ENCODE assay signal across 8 cellular contexts in the genomic region with DNA sequence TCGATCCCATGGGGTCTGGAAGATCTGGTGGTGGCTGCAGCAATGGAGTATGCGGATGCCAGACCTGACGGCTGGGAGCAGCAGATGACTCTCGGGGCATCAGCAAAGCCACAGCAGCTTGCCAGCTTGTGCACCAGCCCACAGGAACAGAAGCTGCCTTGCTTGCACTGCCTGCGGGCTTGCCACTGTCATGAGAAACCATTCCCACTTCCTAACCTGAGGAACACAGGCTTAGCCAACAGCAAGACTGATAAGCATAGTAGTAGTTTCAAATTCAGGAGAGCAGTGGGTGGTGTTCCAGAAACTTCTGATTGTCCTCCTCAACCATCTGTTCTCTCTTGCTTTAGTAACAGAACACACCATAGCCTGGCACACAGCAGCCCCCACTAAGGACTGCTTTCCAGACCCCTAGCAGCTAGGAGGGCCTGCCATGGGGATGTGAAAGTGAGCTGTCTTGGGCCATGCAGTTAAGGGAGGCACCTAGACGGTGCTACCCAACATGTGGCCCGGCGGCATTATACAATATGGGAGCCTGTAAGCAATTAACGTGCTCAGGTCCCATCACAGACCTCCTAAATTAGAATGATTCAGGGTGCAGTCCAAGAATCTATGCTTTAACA. TPM values are rescaled to one million over a fixed set of nuclear protein-coding genes. Genes with fewer than 3 reads are reported as not detected.
DNase-seq lines count a peak whose midpoint lies in the region; ATAC-seq, FAIRE-seq and TF ChIP-seq lines count a peak whose summit lies in the region.

No MANE protein-coding gene starts in this region.

- H3K27me3 Mint-ChIP-seq in activated T-cell treated with anti-CD3 and anti-CD28 coated beads, Interleukin-2, amount 50 U/mL, for 4 hours (ENCODE audit: low read depth) = no peaks in the 10 kb centered on the region
- H3K27me3 Mint-ChIP-seq in activated naive CD8-positive, alpha-beta T cell treated with anti-CD3 and anti-CD28 coated beads for 36 hours = no peaks in the 10 kb centered on the region

- TF ChIP-seq POLR2A in HepG2 (IDR thresholded peaks at IDR 0.05; ENCODE audit: insufficient read depth in 1 of 2, low read depth in 2 of 2, low read length in 2 of 2) (no peak), GM12892 (IDR thresholded peaks at IDR 0.05; ENCODE audit: low read depth, low read length) (no peak)

- in situ Hi-C loops in HepG2 (cut with HindIII; ENCODE audit: extremely low pct_ligation_motif_present, low pct_unique_long_range_greater_than_20kb) = no loop called here

- H3K79me2 ChIP-seq in HepG2 (ENCODE audit: insufficient read depth, low read length) = peaks cover 51% of the 10 kb centered on the region

- peaks cover 3% of the 10 kb centered on the region; the same call in 1 of the 2 replicates for H4K20me1 ChIP-seq in HepG2 (ENCODE audit: insufficient read depth, low read length)

- H2AFZ ChIP-seq in HepG2 (ENCODE audit: low read length) = no peak overlapping the region

- H3K36me3 ChIP-seq in HepG2 (replicated peaks in 1 of 2; ENCODE audit: control insufficient read depth in 1 of 2, insufficient read depth in 2 of 2, low read length in 2 of 2) = no peaks in the 10 kb centered on the region; a peak in 1 of 5 replicates

- no peak overlapping the region for H3K4me2 ChIP-seq in HepG2 (ENCODE audit: low read depth, low read length)

- no peak for FAIRE-seq in HepG2 (lab: Jason Lieb, UNC)
- no peak for FAIRE-seq in GM12892 (lab: Jason Lieb, UNC)

- TF ChIP-seq EP300 in HepG2 (IDR thresholded peaks at IDR 0.05; ENCODE audit: low read depth in 2 of 2, low read length in 2 of 2) (no peak), HepG2 (CRISPR knock-in tag; IDR thresholded peaks at IDR 0.05; ENCODE audit: borderline replicate concordance) (no peak)

- H3K27ac Mint-ChIP-seq in activated naive CD8-positive, alpha-beta T cell treated with anti-CD3 and anti-CD28 coated beads for 36 hours = peak overlapping the region; percentile 69

- H3K27me3 ChIP-seq in HepG2 (ENCODE audit: control insufficient read depth in 1 of 2, insufficient read depth in 2 of 2, low read length in 2 of 2) = no peaks in the 10 kb centered on the region

- H3K4me1 ChIP-seq in HepG2 (ENCODE audit: insufficient read depth, low read length) = peaks cover 56% of the 10 kb centered on the region

- peaks cover 82% of the 10 kb centered on the region for H3K4me1 Mint-ChIP-seq in activated T-cell treated with anti-CD3 and anti-CD28 coated beads, Interleukin-2, amount 50 U/mL, for 4 hours (ENCODE audit: low read depth)
- peaks cover 76% of the 10 kb centered on the region for H3K4me1 Mint-ChIP-seq in activated naive CD8-positive, alpha-beta T cell treated with anti-CD3 and anti-CD28 coated beads for 36 hours

- BruUV-seq in HepG2 (replicated peaks; lab: Mats Ljungman, UMichigan) = TSS peak; percentile 21

- POLR2A ChIA-PET in HepG2 (lab: Yijun Ruan, JAX) = no interaction called here

- 95% methylated on average over 8 of the region's 9 CpGs for WGBS in HepG2 (ENCODE audit: low lambda C conversion rate)

- no peak overlapping the region for H3K27ac ChIP-seq in HepG2 (ENCODE audit: extremely low read length, insufficient read depth, low read length)
- H3K27ac ChIP-seq in temporal lobe (ENCODE audit: low read depth, low read length) = peak overlapping the region; percentile 59

- ATAC-seq in activated T-cell treated with anti-CD3 and anti-CD28 coated beads, Interleukin-2, amount 50 U/mL, for 4 hours = no peak
- ATAC-seq in HepG2 = no peak
- ATAC-seq in GM21825 (IDR thresholded peaks at IDR 0.05; ENCODE audit: unreplicated experiment) = no peak

- H3K4me3 Mint-ChIP-seq in activated T-cell treated with anti-CD3 and anti-CD28 coated beads, Interleukin-2, amount 50 U/mL, for 4 hours = peak overlapping the region; percentile 37
- H3K4me3 Mint-ChIP-seq in activated naive CD8-positive, alpha-beta T cell treated with anti-CD3 and anti-CD28 coated beads for 36 hours = peak overlapping the region; percentile 6

- TF ChIP-seq RAD21 in HepG2 (CRISPR knock-in tag; IDR thresholded peaks at IDR 0.05) = no peak

- no peak overlapping the region for H3K9ac ChIP-seq in HepG2 (ENCODE audit: insufficient read depth, low read depth, low read length)

- intact Hi-C loops in HepG2 (cut with micrococcal nuclease; ENCODE audit: unreplicated experiment) = no loop called here

- no peak for DNase-seq in activated T-cell treated with anti-CD3 and anti-CD28 coated beads, Interleukin-2, amount 50 U/mL, for 4 hours
- no peak for DNase-seq in activated T-cell treated with anti-CD3 and anti-CD28 coated beads, Interleukin-2, amount 50 U/mL, for 1 hour
- DNase-seq in activated naive CD8-positive, alpha-beta T cell treated with anti-CD3 and anti-CD28 coated beads for 36 hours = no peak
- DNase-seq in HepG2 (ENCODE audit: low spot score) (no peak), GM12892 (ENCODE audit: insufficient read length) (no peak), NCI-H2171 treated with DMSO at 0.1 percent for 48 hours (lab: John Stamatoyannopoulos, UW) (no peak)

- no peaks in the 10 kb centered on the region for H3K9me3 Mint-ChIP-seq in activated T-cell treated with anti-CD3 and anti-CD28 coated beads, Interleukin-2, amount 50 U/mL, for 4 hours
- peaks cover 2% of the 10 kb centered on the region for H3K9me3 Mint-ChIP-seq in activated naive CD8-positive, alpha-beta T cell treated with anti-CD3 and anti-CD28 coated beads for 36 hours

- TF ChIP-seq CTCF in HepG2 (CRISPR knock-in tag; IDR thresholded peaks at IDR 0.05) = no peak

- peaks cover 19% of the 10 kb centered on the region for H3K36me3 Mint-ChIP-seq in activated T-cell treated with anti-CD3 and anti-CD28 coated beads, Interleukin-2, amount 50 U/mL, for 4 hours (ENCODE audit: insufficient read depth)
- peaks cover 58% of the 10 kb centered on the region for H3K36me3 Mint-ChIP-seq in activated naive CD8-positive, alpha-beta T cell treated with anti-CD3 and anti-CD28 coated beads for 36 hours

- no peak overlapping the region for H3K4me3 ChIP-seq in HepG2 (replicated peaks in 1 of 3; ENCODE audit: insufficient read depth in 1 of 3, low read depth in 2 of 3, low read length in 3 of 3)

- CTCF ChIA-PET in HepG2 (lab: Yijun Ruan, JAX; ENCODE audit: low intra/inter-chr PET ratio, low total read pairs) = no interaction called here

- no peaks in the 10 kb centered on the region for H3K9me3 ChIP-seq in HepG2 (ENCODE audit: low read length)

TF ChIP-seq in HepG2, 621 proteins besides CTCF, POLR2A, EP300 and RAD21:
- TF ChIP-seq ARNT2 (CRISPR knock-in tag; IDR thresholded peaks at IDR 0.05; ENCODE audit: low read depth) (no peak), GABPB1 (CRISPR knock-in tag; IDR thresholded peaks at IDR 0.05) (no peak), ZNF543 (CRISPR knock-in tag; IDR thresholded peaks at IDR 0.05) (no peak), ZC3H13 (CRISPR knock-in tag; IDR thresholded peaks at IDR 0.05) (no peak), THAP9 (CRISPR knock-in tag; IDR thresholded peaks at IDR 0.05; ENCODE audit: borderline replicate concordance) (no peak)

RNA-seq across cellular contexts. Expression of gene ANXA11, which starts 7.3 kb away (rescaled TPM):
- total RNA-seq in activated T-cell treated with anti-CD3 and anti-CD28 coated beads, Interleukin-2, amount 50 U/mL, for 4 hours = 100 to 1,000 TPM; 157 to 161 (median 158) TPM
- 100 to 1,000 TPM; 181 to 191 TPM for total RNA-seq in activated naive CD8-positive, alpha-beta T cell treated with anti-CD3 and anti-CD28 coated beads for 36 hours
- total RNA-seq in HepG2 (2016; rRNA removed; fragmentation: Illumina TruSeq; extraction: Trizol) (51.5 and 63.3 TPM in 2 replicates), temporal lobe (3.2 TPM)
- total RNA-seq in HepG2 (2016; cell fraction: cytosol; rRNA removed; fragmentation: Illumina TruSeq; extraction: Trizol; ENCODE audit: low read depth) = 20.4 and 29.6 TPM in 2 replicates
- 51.1 and 56.9 TPM in 2 replicates for total RNA-seq in HepG2 (2016; cell fraction: insoluble cytoplasmic fraction; rRNA removed; fragmentation: Illumina TruSeq; extraction: Trizol)
- total RNA-seq in HepG2 (2016; cell fraction: membrane; rRNA removed; fragmentation: Illumina TruSeq; extraction: Trizol) = 45.4 and 46.0 TPM in 2 replicates
- total RNA-seq in HepG2 (2016; cell fraction: nucleus; rRNA removed; fragmentation: Illumina TruSeq; extraction: Trizol) = 31.2 and 33.7 TPM in 2 replicates
- polyA plus RNA-seq in HepG2 (2011; rRNA removed) = 27.4 and 30.6 TPM in 2 replicates
- 26.4 and 31.5 TPM in 2 replicates for polyA plus RNA-seq in HepG2 (2011; cell fraction: cytosol; rRNA removed)
- 18.5 and 22.7 TPM in 2 replicates for polyA plus RNA-seq in HepG2 (2011; cell fraction: nucleus; rRNA removed)
- polyA plus RNA-seq in HepG2 (2012) = 57.8 and 76.4 TPM in 2 replicates
- polyA plus RNA-seq in HepG2 (2016; cell fraction: cytosol; fragmentation: Illumina TruSeq; extraction: Trizol; ENCODE audit: low read depth) = 31.6 and 35.2 TPM in 2 replicates
- 68.8 and 94.4 TPM in 2 replicates for polyA plus RNA-seq in HepG2 (2016; cell fraction: insoluble cytoplasmic fraction; fragmentation: Illumina TruSeq; extraction: Trizol; ENCODE audit: low read depth)
- polyA plus RNA-seq in HepG2 (2016; cell fraction: membrane; fragmentation: Illumina TruSeq; extraction: Trizol; ENCODE audit: low read depth) = 63.5 and 64.4 TPM in 2 replicates
- 58.6 and 69.2 TPM in 2 replicates for polyA plus RNA-seq in HepG2 (2016; cell fraction: nucleus; fragmentation: Illumina TruSeq; extraction: Trizol; ENCODE audit: insufficient read depth, low read depth)
- 42.5 and 107 TPM in 2 replicates for polyA minus RNA-seq in HepG2 (2011; rRNA and poly(A)+ RNA removed; ENCODE audit: low replicate concordance)
- polyA minus RNA-seq in HepG2 (2011; cell fraction: cytosol; rRNA and poly(A)+ RNA removed) = 19.4 and 27.8 TPM in 2 replicates
- 20.3 and 20.9 TPM in 2 replicates for polyA minus RNA-seq in HepG2 (2011; cell fraction: nucleus; rRNA and poly(A)+ RNA removed)
- polyA plus RNA-seq in GM12892 (2012; ENCODE audit: missing spikeins) = 107 TPM
